ENCODE assay signal across 8 cellular contexts in genomic region chr14:24311837-24312615, GRCh38. TPM values are rescaled to one million over a fixed set of nuclear protein-coding genes. Genes with fewer than 3 reads are reported as not detected.
DNase-seq lines count a peak whose midpoint lies in the region; ATAC-seq, FAIRE-seq and TF ChIP-seq lines count a peak whose summit lies in the region.

No MANE protein-coding gene starts in this region.

- no peaks in the 10 kb centered on the region for H3K9me3 ChIP-seq in kidney (ENCODE audit: control insufficient read depth in 1 of 2, low read length in 2 of 2)
- H3K9me3 ChIP-seq in thymus (ENCODE audit: control insufficient read depth) = no peaks in the 10 kb centered on the region

- peak overlapping the region; percentile 72 for H3K4me3 Mint-ChIP-seq in activated CD8-positive, alpha-beta T cell treated with anti-CD3 and anti-CD28 coated beads, Interleukin-2, amount 10 ng/mL, durations not matched to agents 7 days and 5 days

- H3K9me3 Mint-ChIP-seq in activated CD8-positive, alpha-beta T cell treated with anti-CD3 and anti-CD28 coated beads, Interleukin-2, amount 10 ng/mL, durations not matched to agents 7 days and 5 days (ENCODE audit: insufficient read depth) = no peaks in the 10 kb centered on the region

- H3K27me3 ChIP-seq in thymus (ENCODE audit: control insufficient read depth, insufficient read depth) = no peaks in the 10 kb centered on the region

- H3K36me3 ChIP-seq in kidney (ENCODE audit: control insufficient read depth in 1 of 2, insufficient read depth in 2 of 2, low read length in 2 of 2) (no peaks in the 10 kb centered on the region), thymus (ENCODE audit: control insufficient read depth, insufficient read depth) (peaks cover 8% of the 10 kb centered on the region)

- no peaks in the 10 kb centered on the region for H3K27me3 Mint-ChIP-seq in activated CD8-positive, alpha-beta T cell treated with anti-CD3 and anti-CD28 coated beads, Interleukin-2, amount 10 ng/mL, durations not matched to agents 7 days and 5 days (ENCODE audit: low read depth)

- H3K4me1 Mint-ChIP-seq in activated CD8-positive, alpha-beta T cell treated with anti-CD3 and anti-CD28 coated beads, Interleukin-2, amount 10 ng/mL, durations not matched to agents 7 days and 5 days (ENCODE audit: low read depth) = peaks cover 85% of the 10 kb centered on the region

- 100% methylated on average over 1 of the region's 1 CpG for WGBS in thymus

- H3K9ac ChIP-seq in kidney (ENCODE audit: low read length in 2 of 2) = peak overlapping the region in 1 of 2 donors; percentile 30

- DNase-seq in activated T-cell treated with anti-CD3 and anti-CD28 coated beads, Interleukin-2, amount 50 U/mL, for 1 hour = peak; percentile 36
- DNase-seq in activated T-cell treated with anti-CD3 and anti-CD28 coated beads for 4 hours = no peak
- no peak for DNase-seq in activated CD8-positive, alpha-beta T cell treated with anti-CD3 and anti-CD28 coated beads, Interleukin-2, amount 10 ng/mL, durations not matched to agents 7 days and 5 days
- no peak for DNase-seq in kidney
- DNase-seq in NCI-H526 (lab: John Stamatoyannopoulos, UW) = no peak

- H3K4me1 ChIP-seq in kidney (ENCODE audit: control insufficient read depth in 1 of 2, insufficient read depth in 1 of 2, low read depth in 1 of 2, low read length in 2 of 2) (peaks cover 38 to 46% of the 10 kb centered on the region in 2 donors), thymus (ENCODE audit: control insufficient read depth, insufficient read depth, low read length) (peaks cover 9% of the 10 kb centered on the region)

- no peak for ATAC-seq in activated CD8-positive, alpha-beta T cell treated with anti-CD3 and anti-CD28 coated beads, Interleukin-2, amount 10 ng/mL, durations not matched to agents 7 days and 5 days
- ATAC-seq in HG03025 (IDR thresholded peaks at IDR 0.05; ENCODE audit: low FRiP score, unreplicated experiment) = no peak
- no peak for ATAC-seq in HG03135 (IDR thresholded peaks at IDR 0.05; ENCODE audit: unreplicated experiment)

- CTCF ChIA-PET in activated CD8-positive, alpha-beta T cell treated with anti-CD3 and anti-CD28 coated beads, Interleukin-2, amount 10 ng/mL, durations not matched to agents 7 days and 5 days (lab: Charles Lee) = interaction anchor here (0.9 to 26.4 kb wide), 10 partner anchors 10 to 175 kb away, joined by 3 to 801 read pairs (median 72); partner anchors contain the start of genes ADCY4, CBLN3, DHRS1 and GMPR2

- peak overlapping the region; percentile 94 for H3K27ac Mint-ChIP-seq in activated CD8-positive, alpha-beta T cell treated with anti-CD3 and anti-CD28 coated beads, Interleukin-2, amount 10 ng/mL, durations not matched to agents 7 days and 5 days

- intact Hi-C loops in kidney (cut with DNase I) = no loop called here

- H3K27ac ChIP-seq in kidney (ENCODE audit: low read depth in 2 of 2, low read length in 2 of 2) (peak overlapping the region; percentile 63 to 72), thymus (ENCODE audit: low read depth) (peak overlapping the region; percentile 46)

- POLR2A ChIA-PET in activated CD8-positive, alpha-beta T cell treated with anti-CD3 and anti-CD28 coated beads, Interleukin-2, amount 10 ng/mL, durations not matched to agents 7 days and 5 days (lab: Charles Lee) = interaction anchor here (0.6 to 4.4 kb wide), 9 partner anchors 9 to 231 kb away, joined by 3 to 23 read pairs (median 4); partner anchors contain the start of genes CBLN3, DHRS1, KHNYN and NOP9

- H3K36me3 Mint-ChIP-seq in activated CD8-positive, alpha-beta T cell treated with anti-CD3 and anti-CD28 coated beads, Interleukin-2, amount 10 ng/mL, durations not matched to agents 7 days and 5 days (ENCODE audit: low read depth) = peaks cover 65% of the 10 kb centered on the region

- FAIRE-seq in kidney (lab: Jason Lieb, UNC) = no peak

- TF ChIP-seq CTCF in kidney (IDR thresholded peaks at IDR 0.05; ENCODE audit: borderline replicate concordance, extremely low read depth, insufficient read depth) = no peak

- H3K4me3 ChIP-seq in kidney (ENCODE audit: low read length in 2 of 2) = peak overlapping the region in 1 of 2 donors; percentile 49
- no peak overlapping the region for H3K4me3 ChIP-seq in thymus (ENCODE audit: low read length)

RNA-seq across cellular contexts. Expression of gene LTB4R, which starts 0.7 kb away (rescaled TPM):
- total RNA-seq in activated CD8-positive, alpha-beta T cell treated with anti-CD3 and anti-CD28 coated beads, Interleukin-2, amount 10 ng/mL, durations not matched to agents 7 days and 5 days = 10 to 100 TPM; 26.9 to 28.0 TPM
- total RNA-seq in kidney = 9.3 TPM
- polyA plus RNA-seq in kidney (ENCODE audit: insufficient read depth, low read depth, low replicate concordance) (4.6 TPM), thymus (73.3 TPM)

RNA-seq across cellular contexts. Expression of gene LTB4R2, which starts 2.1 kb away (rescaled TPM):
- 10 to 100 TPM; 17.8 to 18.7 TPM for total RNA-seq in activated CD8-positive, alpha-beta T cell treated with anti-CD3 and anti-CD28 coated beads, Interleukin-2, amount 10 ng/mL, durations not matched to agents 7 days and 5 days
- 9.2 TPM for total RNA-seq in kidney
- polyA plus RNA-seq in kidney (ENCODE audit: insufficient read depth, low read depth, low replicate concordance) (0.67 TPM), thymus (6.5 TPM)

RNA-seq across cellular contexts. Expression of gene CIDEB, which starts 4.2 kb away (rescaled TPM):
- 10 to 100 TPM; 47.2 to 48.2 TPM for total RNA-seq in activated CD8-positive, alpha-beta T cell treated with anti-CD3 and anti-CD28 coated beads, Interleukin-2, amount 10 ng/mL, durations not matched to agents 7 days and 5 days
- 22.4 TPM for total RNA-seq in kidney
- 49.7 TPM for polyA plus RNA-seq in kidney (ENCODE audit: insufficient read depth, low read depth, low replicate concordance)
- polyA plus RNA-seq in thymus = 13.4 TPM

RNA-seq across cellular contexts. Expression of gene NOP9, which starts 12.4 kb away (rescaled TPM):
- 10 to 100 TPM; 35.2 to 36.7 TPM for total RNA-seq in activated CD8-positive, alpha-beta T cell treated with anti-CD3 and anti-CD28 coated beads, Interleukin-2, amount 10 ng/mL, durations not matched to agents 7 days and 5 days
- 25.7 TPM for total RNA-seq in kidney
- 8.6 TPM for polyA plus RNA-seq in kidney (ENCODE audit: insufficient read depth, low read depth, low replicate concordance)
- 7.9 TPM for polyA plus RNA-seq in thymus

RNA-seq across cellular contexts. Expression of gene DHRS1, which starts 12.4 kb away (rescaled TPM):
- total RNA-seq in activated CD8-positive, alpha-beta T cell treated with anti-CD3 and anti-CD28 coated beads, Interleukin-2, amount 10 ng/mL, durations not matched to agents 7 days and 5 days = 10 to 100 TPM; 28.6 to 33.9 TPM
- 32.7 TPM for total RNA-seq in kidney
- 56.7 TPM for polyA plus RNA-seq in kidney (ENCODE audit: insufficient read depth, low read depth, low replicate concordance)
- polyA plus RNA-seq in thymus = 59.6 TPM
